In genomic region chr21:28959367-28960099, GRCh38 we compare ENCODE assay signal across 1 cellular context.
TF ChIP-seq lines count a peak whose summit lies in the region.

No MANE protein-coding gene starts in this region.

TF ChIP-seq in K562, 482 proteins besides CTCF, POLR2A, EP300 and RAD21 (continued from another document):
- TF ChIP-seq, protein P1, sequence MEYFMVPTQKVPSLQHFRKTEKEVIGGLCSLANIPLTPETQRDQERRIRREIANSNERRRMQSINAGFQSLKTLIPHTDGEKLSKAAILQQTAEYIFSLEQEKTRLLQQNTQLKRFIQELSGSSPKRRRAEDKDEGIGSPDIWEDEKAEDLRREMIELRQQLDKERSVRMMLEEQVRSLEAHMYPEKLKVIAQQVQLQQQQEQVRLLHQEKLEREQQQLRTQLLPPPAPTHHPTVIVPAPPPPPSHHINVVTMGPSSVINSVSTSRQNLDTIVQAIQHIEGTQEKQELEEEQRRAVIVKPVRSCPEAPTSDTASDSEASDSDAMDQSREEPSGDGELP (CRISPR knock-in tag; IDR thresholded peaks at IDR 0.05; ENCODE audit: borderline replicate concordance): no peak
- no peak for TF ChIP-seq ZFP1 (CRISPR knock-in tag; IDR thresholded peaks at IDR 0.05)
- TF ChIP-seq HOMEZ (CRISPR knock-in tag; IDR thresholded peaks at IDR 0.05): no peak
- no peak for TF ChIP-seq ZKSCAN8 (CRISPR knock-in tag; IDR thresholded peaks at IDR 0.05)
- TF ChIP-seq XRCC5 (IDR thresholded peaks at IDR 0.05; ENCODE audit: low read depth, low read length): no peak
